8 cellular contexts compared by ENCODE assay signal in genomic region chr5:41925555-41925946, GRCh38. TPM values are rescaled to one million over a fixed set of nuclear protein-coding genes. Genes with fewer than 3 reads are reported as not detected.
DNase-seq lines count a peak whose midpoint lies in the region; ATAC-seq and TF ChIP-seq lines count a peak whose summit lies in the region.

No MANE protein-coding gene starts in this region.

- peak overlapping the region; percentile 93 for H3K27ac ChIP-seq in psoas muscle

- intact Hi-C loops in left ventricle myocardium superior (cut with micrococcal nuclease) (loop anchor here (10.0 kb wide), 1 partner anchor 71 kb away; no protein-coding TSS in a partner anchor), psoas muscle (cut with DNase I) (loop anchor here (5.0 to 10.0 kb wide), 3 partner anchors 68 to 839 kb away; partner anchors contain the start of gene GHR (in 1 of the 2))

- 0 to 1% (median 0%) methylated on average over 18 of the region's 18 CpGs for WGBS in psoas muscle, 3 donors

- H3K4me1 ChIP-seq in adipocyte (ENCODE audit: control insufficient read depth, insufficient read depth, low read length) (peaks cover 11% of the 10 kb centered on the region), psoas muscle (peaks cover 16% of the 10 kb centered on the region)

- no peaks in the 10 kb centered on the region for H3K9me3 ChIP-seq in adipocyte (ENCODE audit: control insufficient read depth, low read length)
- no peaks in the 10 kb centered on the region for H3K9me3 ChIP-seq in psoas muscle

- peak; percentile 23 for DNase-seq in NCI-H345 (lab: John Stamatoyannopoulos, UW)
- no peak for DNase-seq in NCI-H345 treated with DMSO at 0.1 percent for 48 hours (lab: John Stamatoyannopoulos, UW; ENCODE audit: unreplicated experiment)
- no peak for DNase-seq in HFF-Myc (ENCODE audit: extremely low read depth, low read depth)
- DNase-seq in NCI-H1694 (lab: John Stamatoyannopoulos, UW), result peak; percentile 9
- DNase-seq in adipocyte (ENCODE audit: low read depth), result no peak
- DNase-seq in left ventricle myocardium superior, result no peak
- DNase-seq in psoas muscle, result peak; percentile 39 to 67
- no peak for DNase-seq in GM19240 (ENCODE audit: insufficient read length, low spot score)

- ATAC-seq in left ventricle myocardium superior (peak; percentile 52), psoas muscle (peak in 1 of 4 donors; percentile 65)

- H3K4me3 ChIP-seq in HFF-Myc (replicated peaks; ENCODE audit: low read depth, low read length) (peak overlapping the region; percentile 69), adipocyte (ENCODE audit: low read length) (peak overlapping the region; percentile 87), psoas muscle (peak overlapping the region; percentile 80)

- TF ChIP-seq CTCF in HFF-Myc (IDR thresholded peaks at IDR 0.05; ENCODE audit: low read depth, low read length, missing control alignments) (no peak), psoas muscle (IDR thresholded peaks at IDR 0.05) (no peak)

- no peaks in the 10 kb centered on the region for H3K27me3 ChIP-seq in adipocyte (replicated peaks; ENCODE audit: control insufficient read depth, insufficient read depth, low read length)
- no peaks in the 10 kb centered on the region for H3K27me3 ChIP-seq in psoas muscle (ENCODE audit: insufficient read depth in 3 of 3, low read length in 2 of 3)

- H3K9ac ChIP-seq in adipocyte (ENCODE audit: low read length), result peak overlapping the region; percentile 90

- H3K36me3 ChIP-seq in adipocyte (ENCODE audit: control insufficient read depth, insufficient read depth, low read length, severe bottlenecking) (peaks cover 18% of the 10 kb centered on the region), psoas muscle (ENCODE audit: insufficient read depth in 1 of 2, low read depth in 1 of 2) (peaks cover 0 to 18% of the 10 kb centered on the region in 2 donors)

RNA-seq across cellular contexts. Expression of gene FBXO4, which starts 0.5 kb away (rescaled TPM):
- total RNA-seq in left ventricle myocardium superior (3.1 TPM), psoas muscle (1 to 10 TPM; 2.6 to 4.3 (median 3.1) TPM)
- polyA plus RNA-seq in psoas muscle, result 1 to 10 TPM; 1.2 to 2.2 (median 2.2) TPM

RNA-seq across cellular contexts. Expression of gene RIMOC1, which starts 21.4 kb away (rescaled TPM):
- total RNA-seq in left ventricle myocardium superior (14.7 TPM), psoas muscle (1 to 10 TPM; 5.9 to 9.7 (median 8.6) TPM)
- 1 to 10 TPM; 2.1 to 6.8 (median 4.2) TPM for polyA plus RNA-seq in psoas muscle

RNA-seq across cellular contexts. Expression of gene OXCT1, which starts 55.3 kb away (rescaled TPM):
- 154 TPM for total RNA-seq in left ventricle myocardium superior
- total RNA-seq in psoas muscle, result 10 to 100 TPM; 10.7 to 22.1 (median 20.5) TPM
- polyA plus RNA-seq in psoas muscle, result 1 to 10 TPM; 5.5 to 7.1 (median 5.9) TPM

Comparison
In these comparisons a context has a peak if more than half of its experiments do, and no peak if none do; other contexts are left out.
1. DNase-seq: peak in NCI-H345 (single experiment), NCI-H1694 (single experiment) and psoas muscle (2 of 2); none in NCI-H345 treated with DMSO at 0.1 percent for 48 hours (single experiment), HFF-Myc (single experiment), adipocyte (single experiment), left ventricle myocardium superior (single experiment) and GM19240 (single experiment).
2. Peak in every context shown above with its lines, with median percentiles within 50 percentile points of each other: H3K4me3 ChIP-seq.